8 cellular contexts compared by ENCODE assay signal in the genomic region with DNA sequence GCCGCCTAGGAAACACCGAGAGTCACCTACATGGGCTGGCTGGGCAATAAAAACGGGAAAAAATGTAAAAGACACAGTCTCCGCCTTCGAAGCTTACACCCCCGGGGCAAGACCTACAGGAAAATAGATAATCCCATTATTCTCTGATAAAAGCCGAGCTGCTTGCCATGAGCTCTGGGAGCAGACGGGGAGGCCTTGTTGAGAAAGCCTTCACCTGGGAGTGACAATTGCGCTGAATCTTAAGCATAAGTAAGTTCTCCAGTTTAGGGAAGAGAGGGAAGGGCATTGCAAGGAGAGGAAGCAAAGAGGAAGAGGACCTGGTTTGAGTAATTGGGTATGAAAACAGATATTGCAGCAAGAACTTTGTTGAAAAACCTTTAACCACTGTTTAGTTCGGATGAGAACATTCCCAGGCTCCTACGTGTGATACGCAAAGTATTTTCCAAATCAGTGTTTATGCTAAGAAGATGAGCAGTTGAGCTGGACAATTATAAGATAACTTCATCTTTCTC. TPM values are rescaled to one million over a fixed set of nuclear protein-coding genes. Genes with fewer than 3 reads are reported as not detected.
DNase-seq lines count a peak whose midpoint lies in the region; ATAC-seq and TF ChIP-seq lines count a peak whose summit lies in the region.

No MANE protein-coding gene starts in this region.

- H3K36me3 ChIP-seq in CD4-positive, alpha-beta memory T cell (ENCODE audit: insufficient read depth, low read length): no peaks in the 10 kb centered on the region
- H3K36me3 ChIP-seq in naive thymus-derived CD4-positive, alpha-beta T cell (ENCODE audit: control insufficient read depth in 2 of 3, insufficient read depth in 3 of 3, low read length in 3 of 3): peaks cover 0 to 5% (median 0%) of the 10 kb centered on the region in 3 experiments

- H3K9me3 Mint-ChIP-seq in CD4-positive, alpha-beta memory T cell: peaks cover 0 to 2% (median 0%) of the 10 kb centered on the region in 8 donors
- no peaks in the 10 kb centered on the region for H3K9me3 Mint-ChIP-seq in naive thymus-derived CD4-positive, alpha-beta T cell

- DNase-seq in CD4-positive, alpha-beta memory T cell: no peak
- no peak for DNase-seq in Jurkat, Clone E6-1 (ENCODE audit: low read depth, low spot score)
- peak in 1 of 2 donors; percentile 11 for DNase-seq in cardiac fibroblast (ENCODE audit: low read depth in 2 of 2)
- DNase-seq in naive thymus-derived CD4-positive, alpha-beta T cell: peak in 1 of 9 donors; percentile 4
- no peak for DNase-seq in stimulated activated CD4-positive, alpha-beta T cell treated with anti-CD3 and anti-CD28 coated beads, Interleukin-4, amount 100 ng/mL, for 4 hours
- no peak for DNase-seq in NCI-H1417 treated with DMSO at 0.1 percent for 48 hours (lab: John Stamatoyannopoulos, UW)
- no peak for DNase-seq in kidney tubule cell (ENCODE audit: low spot score)

- peak overlapping the region; percentile 97 to 99 (median 98) for H3K4me3 Mint-ChIP-seq in CD4-positive, alpha-beta memory T cell
- H3K4me3 Mint-ChIP-seq in naive thymus-derived CD4-positive, alpha-beta T cell: peak overlapping the region; percentile 97 to 100 (median 99)

- peak overlapping the region; percentile 92 for H3K27ac ChIP-seq in CD4-positive, alpha-beta memory T cell (ENCODE audit: low read depth, low read length)
- H3K27ac ChIP-seq in naive thymus-derived CD4-positive, alpha-beta T cell (ENCODE audit: low read depth, low read length): peak overlapping the region; percentile 96

- H3K27me3 Mint-ChIP-seq in CD4-positive, alpha-beta memory T cell: no peaks in the 10 kb centered on the region
- H3K27me3 Mint-ChIP-seq in naive thymus-derived CD4-positive, alpha-beta T cell: peaks cover 0 to 8% (median 0%) of the 10 kb centered on the region in 5 donors

- POLR2A ChIA-PET in CD4-positive, alpha-beta memory T cell (lab: Charles Lee; ENCODE audit: partially characterized antibody): interaction anchor here (0.9 to 2.1 kb wide), 8 partner anchors 13 to 1610 kb away, joined by 3 to 11 read pairs (median 6); a partner anchor contains a TSS
- POLR2A ChIA-PET in naive thymus-derived CD4-positive, alpha-beta T cell (lab: Charles Lee): interaction anchor here (0.7 to 2.5 kb wide), 6 partner anchors 8 to 188 kb away, joined by 3 to 9 read pairs (median 4); no protein-coding TSS in a partner anchor

- no peaks in the 10 kb centered on the region for H3K9me3 ChIP-seq in CD4-positive, alpha-beta memory T cell (ENCODE audit: control insufficient read depth in 1 of 2, low read length in 2 of 2)
- no peaks in the 10 kb centered on the region for H3K9me3 ChIP-seq in naive thymus-derived CD4-positive, alpha-beta T cell (ENCODE audit: control insufficient read depth in 2 of 3, low read length in 3 of 3)

- peaks cover 34% of the 10 kb centered on the region for H3K4me1 ChIP-seq in CD4-positive, alpha-beta memory T cell (ENCODE audit: insufficient read depth, low read length)
- peaks cover 18 to 20% of the 10 kb centered on the region in 2 donors for H3K4me1 ChIP-seq in naive thymus-derived CD4-positive, alpha-beta T cell (ENCODE audit: control insufficient read depth in 2 of 2, insufficient read depth in 2 of 2, low read length in 2 of 2)

- ATAC-seq in naive thymus-derived CD4-positive, alpha-beta T cell: no peak
- no peak for ATAC-seq in GM18907 (IDR thresholded peaks at IDR 0.05; ENCODE audit: unreplicated experiment)

- H3K27me3 ChIP-seq in CD4-positive, alpha-beta memory T cell (ENCODE audit: insufficient read depth, low read length): no peaks in the 10 kb centered on the region
- H3K27me3 ChIP-seq in naive thymus-derived CD4-positive, alpha-beta T cell (ENCODE audit: control insufficient read depth in 2 of 2, insufficient read depth in 2 of 2, low read length in 2 of 2): no peaks in the 10 kb centered on the region

- CTCF ChIA-PET in CD4-positive, alpha-beta memory T cell (lab: Charles Lee; ENCODE audit: partially characterized antibody): interaction anchor here (0.8 to 4.6 kb wide), 9 partner anchors 9 to 500 kb away, joined by 3 to 38 read pairs (median 3); no protein-coding TSS in a partner anchor
- CTCF ChIA-PET in naive thymus-derived CD4-positive, alpha-beta T cell (lab: Charles Lee): interaction anchor here (0.6 to 2.0 kb wide), 2 partner anchors 24 to 1445 kb away, joined by 4 to 7 read pairs; no protein-coding TSS in a partner anchor

- H3K4me3 ChIP-seq in CD4-positive, alpha-beta memory T cell (ENCODE audit: low read length in 2 of 2): peak overlapping the region; percentile 90 to 95
- peak overlapping the region; percentile 86 for H3K4me3 ChIP-seq in Jurkat, Clone E6-1 (ENCODE audit: low read length)
- H3K4me3 ChIP-seq in cardiac fibroblast (replicated peaks in 1 of 2; ENCODE audit: low read depth in 2 of 2, low read length in 2 of 2): peak overlapping the region; percentile 87 to 92
- H3K4me3 ChIP-seq in naive thymus-derived CD4-positive, alpha-beta T cell (ENCODE audit: low read length): peak overlapping the region; percentile 98

- peaks cover 11 to 22% of the 10 kb centered on the region in 2 donors for H3K36me3 Mint-ChIP-seq in CD4-positive, alpha-beta memory T cell
- peaks cover 0 to 13% (median 6%) of the 10 kb centered on the region in 5 donors for H3K36me3 Mint-ChIP-seq in naive thymus-derived CD4-positive, alpha-beta T cell

- peaks cover 30 to 50% (median 41%) of the 10 kb centered on the region in 4 donors for H3K4me1 Mint-ChIP-seq in CD4-positive, alpha-beta memory T cell
- peaks cover 22 to 48% (median 41%) of the 10 kb centered on the region in 7 donors for H3K4me1 Mint-ChIP-seq in naive thymus-derived CD4-positive, alpha-beta T cell

- H3K27ac Mint-ChIP-seq in CD4-positive, alpha-beta memory T cell: peak overlapping the region; percentile 96 to 99 (median 97)
- H3K27ac Mint-ChIP-seq in naive thymus-derived CD4-positive, alpha-beta T cell: peak overlapping the region; percentile 93 to 100 (median 97)

- no peak for TF ChIP-seq CTCF in cardiac fibroblast (IDR thresholded peaks at IDR 0.05; ENCODE audit: low read depth, low read length)

- intact Hi-C loops in CD4-positive, alpha-beta memory T cell (cut with micrococcal nuclease): loop anchor here (1.0 to 10.0 kb wide), 8 partner anchors 23 to 1619 kb away; a partner anchor contains a TSS
- intact Hi-C loops in naive thymus-derived CD4-positive, alpha-beta T cell (cut with micrococcal nuclease): loop anchor here (1.0 to 10.0 kb wide), 13 partner anchors 23 to 1622 kb away; a partner anchor contains a TSS

RNA-seq across cellular contexts. Expression of a gene that starts 0.8 kb away (rescaled TPM):
- total RNA-seq in CD4-positive, alpha-beta memory T cell: 10 to 100 TPM; 22.4 to 22.6 TPM
- 10 to 100 TPM; 11.5 to 13.7 TPM for polyA plus RNA-seq in CD4-positive, alpha-beta memory T cell
- 35.0 TPM for polyA plus RNA-seq in Jurkat, Clone E6-1 (2012; ENCODE audit: insufficient read depth, insufficient read length)
- total RNA-seq in naive thymus-derived CD4-positive, alpha-beta T cell: 10 to 100 TPM; 16.3 to 25.2 (median 19.4) TPM
- 10 to 100 TPM in 1 of 2 donors, 1 to 10 TPM in 1; 9.7 to 11.8 TPM for polyA plus RNA-seq in naive thymus-derived CD4-positive, alpha-beta T cell

RNA-seq across cellular contexts. Expression of a gene that starts 32.0 kb away (rescaled TPM):
- not detected for total RNA-seq in CD4-positive, alpha-beta memory T cell
- polyA plus RNA-seq in CD4-positive, alpha-beta memory T cell: not detected
- polyA plus RNA-seq in Jurkat, Clone E6-1 (2012; ENCODE audit: insufficient read depth, insufficient read length): not detected
- total RNA-seq in naive thymus-derived CD4-positive, alpha-beta T cell: not detected
- polyA plus RNA-seq in naive thymus-derived CD4-positive, alpha-beta T cell: not detected
